In the genomic region with DNA sequence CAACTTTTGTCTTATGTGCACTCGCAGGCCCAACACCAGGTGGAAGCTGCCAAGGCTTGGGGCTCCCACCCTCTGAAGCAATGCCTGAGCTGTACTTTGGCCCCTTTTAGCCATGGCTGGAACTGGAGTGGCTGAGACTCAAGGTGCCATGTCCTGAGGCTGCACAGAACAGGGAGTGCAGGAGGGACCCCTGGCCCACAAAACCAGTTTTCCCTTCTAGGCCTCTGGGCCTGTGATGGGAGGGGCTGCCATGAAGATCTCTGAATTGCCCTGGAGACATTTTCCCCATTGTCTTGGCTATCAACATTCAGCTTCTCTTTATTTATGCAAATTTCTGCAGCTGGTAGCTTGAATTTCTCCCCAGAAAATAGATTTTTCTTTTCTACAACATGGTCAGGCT, we compare ENCODE assay signal across 22 cellular contexts. TPM values are rescaled to one million over a fixed set of nuclear protein-coding genes. Genes with fewer than 3 reads are reported as not detected.
DNase-seq lines count a peak whose midpoint lies in the region; TF ChIP-seq lines count a peak whose summit lies in the region.
"Had no signal": no experiment of that assay in that cellular context is flagged by ENCODE, and none has a peak within 500 bp of the region (broad histone marks: within the 10 kb centered on the region; RNA-seq: fewer than 3 reads in every experiment).

No MANE protein-coding gene starts in this region.

- no peaks in the 10 kb centered on the region for H4K20me1 ChIP-seq in BLaER1
- H4K20me1 ChIP-seq in H9 (ENCODE audit: control insufficient read depth, insufficient read depth, insufficient read length): no peaks in the 10 kb centered on the region

- no peak overlapping the region for H2BK15ac ChIP-seq in H9 (ENCODE audit: low read depth, low read length)

- POLR2A ChIA-PET in RWPE1 (lab: Yijun Ruan, JAX; ENCODE audit: low non-redundant PET): no interaction called here

- H3K23ac ChIP-seq in H9 (ENCODE audit: insufficient read length, low read depth, low read length): no peak overlapping the region

- H3K9ac ChIP-seq in BLaER1: no peak overlapping the region
- H3K9ac ChIP-seq in H9 (ENCODE audit: extremely low read depth, insufficient read length, low read length): no peak overlapping the region

- H4K5ac ChIP-seq in H9 (ENCODE audit: insufficient read length, low read depth, low read length): no peak overlapping the region

- H3K27me3 Mint-ChIP-seq in H9 (ENCODE audit: low read depth) (no peaks in the 10 kb centered on the region), progenitor cell of endocrine pancreas (no peaks in the 10 kb centered on the region)

- TF ChIP-seq CTCF in H9 (conservative IDR thresholded peaks at IDR 0.05) (no peak), ascending aorta (IDR thresholded peaks at IDR 0.05) (no peak), progenitor cell of endocrine pancreas (IDR thresholded peaks at IDR 0.05; ENCODE audit: unreplicated experiment) (no peak), vagina (IDR thresholded peaks at IDR 0.05) (no peak), RWPE1 (conservative IDR thresholded peaks at IDR 0.05; ENCODE audit: low read depth) (no peak)

- H3K36me3 Mint-ChIP-seq in H9 (ENCODE audit: insufficient read depth in 1 of 3, low read depth in 3 of 3) (peaks cover 0 to 11% (median 10%) of the 10 kb centered on the region in 3 experiments; a peak in 5 of 7 replicates), progenitor cell of endocrine pancreas (ENCODE audit: insufficient read depth) (peaks cover 7% of the 10 kb centered on the region)
- H3K36me3 Mint-ChIP-seq: CD8-positive, alpha-beta T cell had no signal

- H3K4me2 ChIP-seq in BLaER1 (peak overlapping the region; percentile 33; the same call in 1 of the 2 replicates), H9 (ENCODE audit: insufficient read depth, insufficient read length, low read length) (no peak overlapping the region)

- H3K36me3 ChIP-seq in BLaER1: no peaks in the 10 kb centered on the region
- no peaks in the 10 kb centered on the region for H3K36me3 ChIP-seq in ascending aorta
- H3K36me3 ChIP-seq in vagina: no peaks in the 10 kb centered on the region
- H3K36me3 ChIP-seq: MG63, Peyer's patch had no signal

- peaks cover 10% of the 10 kb centered on the region for H3K79me1 ChIP-seq in H9 (ENCODE audit: insufficient read depth, low read depth, low read length, poor library complexity, severe bottlenecking)

- CTCF ChIA-PET in RWPE1 (lab: Yijun Ruan, JAX): interaction anchor here (0.6 kb wide), 1 partner anchor 208 kb away, joined by 3 read pairs; no protein-coding TSS in a partner anchor

- peaks cover 33% of the 10 kb centered on the region; the same call in 1 of the 2 replicates for H3K79me2 ChIP-seq in H9 (ENCODE audit: insufficient read depth, low read length)

- H4K8ac ChIP-seq in H9 (replicated peaks; ENCODE audit: insufficient read length, low read depth, low read length): no peak overlapping the region

- no peak overlapping the region for H2BK12ac ChIP-seq in H9 (ENCODE audit: insufficient read length, low read depth, low read length)

- peak overlapping the region in 2 of 3 experiments; percentile 74 to 89; a peak in 4 of 7 replicates for H3K27ac Mint-ChIP-seq in H9
- peak overlapping the region; percentile 1 for H3K27ac Mint-ChIP-seq in progenitor cell of endocrine pancreas
- H3K27ac Mint-ChIP-seq: CD8-positive, alpha-beta T cell had no signal

- H3K9me3 ChIP-seq in BLaER1 (peaks cover 9% of the 10 kb centered on the region), H9 (ENCODE audit: control insufficient read depth, low read depth, low read length) (no peaks in the 10 kb centered on the region), ascending aorta (no peaks in the 10 kb centered on the region), vagina (no peaks in the 10 kb centered on the region)
- H3K9me3 ChIP-seq: Caco-2, MG63, Peyer's patch had no signal

- no peaks in the 10 kb centered on the region for H3K23me2 ChIP-seq in H9 (ENCODE audit: insufficient read length, low read depth, low read length, poor library complexity, severe bottlenecking)

- H3K4me3 Mint-ChIP-seq in H9 (0 out of 5 replicates have a peak overlapping the region, but pooled peaks of 1 of the 2 experiments have one; percentile 8), progenitor cell of endocrine pancreas (ENCODE audit: low read depth) (no peak overlapping the region)
- H3K4me3 Mint-ChIP-seq: CD8-positive, alpha-beta T cell had no signal

- no peaks in the 10 kb centered on the region for H3K27me3 ChIP-seq in BLaER1
- H3K27me3 ChIP-seq in H9 (ENCODE audit: insufficient read depth, low read length): no peaks in the 10 kb centered on the region
- H3K27me3 ChIP-seq in ascending aorta: no peaks in the 10 kb centered on the region
- no peaks in the 10 kb centered on the region for H3K27me3 ChIP-seq in vagina
- H3K27me3 ChIP-seq: MG63, Peyer's patch had no signal

- H3K9me3 Mint-ChIP-seq in H9 (peaks cover 0 to under 1% of the 10 kb centered on the region in 2 experiments; a peak in 2 of 5 replicates), progenitor cell of endocrine pancreas (ENCODE audit: low read depth) (no peaks in the 10 kb centered on the region)
- H3K9me3 Mint-ChIP-seq: CD8-positive, alpha-beta T cell had no signal

- no peak overlapping the region for H3K4ac ChIP-seq in H9 (ENCODE audit: low read depth, low read length)

- H2BK20ac ChIP-seq in H9 (ENCODE audit: low read depth, low read length, poor library complexity, severe bottlenecking): no peak overlapping the region

- 0 out of 2 replicates have a peak overlapping the region, but pooled peaks have one; percentile 53 for H3K14ac ChIP-seq in H9 (ENCODE audit: insufficient read depth, low read length)

- no peak overlapping the region for H2BK120ac ChIP-seq in H9 (ENCODE audit: low read depth, low read length, poor library complexity, severe bottlenecking)

- no peak overlapping the region for H3K18ac ChIP-seq in H9 (ENCODE audit: insufficient read length, low read depth, low read length)

- DNase-seq in H9 (no peak), ascending aorta (ENCODE audit: low spot score in 2 of 2) (no peak), progenitor cell of endocrine pancreas (ENCODE audit: low spot score, unreplicated experiment) (no peak), RPMI8226 (no peak), vagina (ENCODE audit: extremely low spot score in 2 of 2) (no peak), NCI-H446 treated with DMSO at 0.1 percent for 48 hours (lab: John Stamatoyannopoulos, UW) (no peak), RWPE1 (ENCODE audit: low spot score) (no peak)
- DNase-seq: Caco-2; CD8-positive, alpha-beta T cell; EL; GF-D8; H7; IMR-90; KG1; MG63; NCI-H2029; NCI-H446; NCI-H69; OCI-M1; Peyer's patch had no signal

- no peak overlapping the region for H2AFZ ChIP-seq in H9 (ENCODE audit: low read length)

- no peak overlapping the region for H3K4me3 ChIP-seq in BLaER1
- H3K4me3 ChIP-seq in ascending aorta: no peak overlapping the region
- H3K4me3 ChIP-seq in vagina: no peak overlapping the region
- H3K4me3 ChIP-seq: MG63, Peyer's patch had no signal

- TF ChIP-seq POLR2A in vagina (IDR thresholded peaks at IDR 0.05): no peak

- peak overlapping the region; percentile 2; the same call in 1 of the 2 replicates for H3K27ac ChIP-seq in BLaER1
- no peak overlapping the region for H3K27ac ChIP-seq in H9 (ENCODE audit: insufficient read length, low read depth, low read length)
- peak overlapping the region; percentile 29 to 35 for H3K27ac ChIP-seq in ascending aorta
- no peak overlapping the region for H3K27ac ChIP-seq in vagina
- no peak overlapping the region for H3K27ac ChIP-seq in RWPE1
- H3K27ac ChIP-seq: C4-2B had no signal

- no peak overlapping the region for H3K56ac ChIP-seq in H9 (ENCODE audit: insufficient read length, low read depth, low read length)

- WGBS in H9 (ENCODE audit: extremely low coverage, insufficient read length, low lambda C conversion rate): no CpG with 5 or more reads among the region's 1 CpG

- intact Hi-C loops in ascending aorta (cut with DNase I): no loop called here
- intact Hi-C loops in vagina (cut with DNase I): no loop called here

- H4K91ac ChIP-seq in H9 (ENCODE audit: insufficient read length, low read depth, low read length): no peak overlapping the region

- no peak overlapping the region for H3T11ph ChIP-seq in H9 (ENCODE audit: low read length)

- H3K4me1 ChIP-seq in BLaER1 (peaks cover 65% of the 10 kb centered on the region), H9 (ENCODE audit: insufficient read depth, low read length) (peaks cover 18% of the 10 kb centered on the region), ascending aorta (peaks cover 0 to 74% of the 10 kb centered on the region in 2 donors), vagina (peaks cover 36% of the 10 kb centered on the region)

- H3K4me1 Mint-ChIP-seq in H9 (peaks cover 89 to 92% of the 10 kb centered on the region in 2 experiments), progenitor cell of endocrine pancreas (ENCODE audit: low read depth) (peaks cover 52% of the 10 kb centered on the region)

- H2AK5ac ChIP-seq in H9 (ENCODE audit: insufficient read length, low read length): no peak overlapping the region

- H2BK5ac ChIP-seq in H9 (ENCODE audit: insufficient read length, low read length): no peak overlapping the region

RNA-seq across cellular contexts. Expression of a gene that starts 57.6 kb away (rescaled TPM):
- total RNA-seq in H9 (2021) (75.9 and 76.4 TPM in 2 replicates), ascending aorta (115 TPM), progenitor cell of endocrine pancreas (61.3 and 63.8 TPM in 2 replicates), vagina (11.0 TPM)
- total RNA-seq: CD8-positive, alpha-beta T cell had no signal

Comparison
In these comparisons a context has a peak if more than half of its experiments do, and no peak if none do; other contexts are left out.
1. H3K27ac ChIP-seq: peak in BLaER1 (single experiment) and ascending aorta (2 of 2); none in H9 (single experiment), vagina (single experiment) and RWPE1 (single experiment).